Comparison of ENCODE assay signal across 1 cellular context in genomic region chr17:57577751-57578607, GRCh38.
A peak's percentile ranks its signal among the peaks of the same experiment; 100 is the strongest.
TF ChIP-seq lines count a peak whose summit lies in the region.

No MANE protein-coding gene starts in this region.

TF ChIP-seq in HepG2, 621 proteins besides CTCF, POLR2A, EP300 and RAD21 (continued from another document and continues in another):
- TF ChIP-seq ZBTB33 (CRISPR knock-in tag; IDR thresholded peaks at IDR 0.05) (peak; percentile 46; the same call in 1 of the 2 replicates), BCL6 (CRISPR knock-in tag; IDR thresholded peaks at IDR 0.05) (peak; percentile 86), ZSCAN30 (CRISPR knock-in tag; IDR thresholded peaks at IDR 0.05) (no peak), DPF2 (CRISPR knock-in tag; IDR thresholded peaks at IDR 0.05; ENCODE audit: borderline replicate concordance, low read depth) (peak; percentile 78), GATAD1 (CRISPR knock-in tag; IDR thresholded peaks at IDR 0.05) (peak; percentile 36), MNT (IDR thresholded peaks at IDR 0.05) (no peak), ZSCAN31 (CRISPR knock-in tag; IDR thresholded peaks at IDR 0.05; ENCODE audit: low read depth) (no peak), TBX2 (CRISPR knock-in tag; IDR thresholded peaks at IDR 0.05; ENCODE audit: borderline replicate concordance) (peak; percentile 88), ZFY (CRISPR knock-in tag; IDR thresholded peaks at IDR 0.05) (no peak), CBFB (CRISPR knock-in tag; IDR thresholded peaks at IDR 0.05) (0 out of 2 replicates have a peak, but pooled peaks have one; percentile 30), CSRNP2 (CRISPR knock-in tag; conservative IDR thresholded peaks at IDR 0.05; ENCODE audit: low read depth) (no peak), EZH2 (conservative IDR thresholded peaks at IDR 0.05; ENCODE audit: low read depth, low read length) (no peak), DR1 (CRISPR knock-in tag; IDR thresholded peaks at IDR 0.05) (no peak), ZBTB39 (CRISPR knock-in tag; IDR thresholded peaks at IDR 0.05) (0 out of 2 replicates have a peak, but pooled peaks have one; percentile 28), TBX3 (IDR thresholded peaks at IDR 0.05; ENCODE audit: borderline replicate concordance) (no peak), ZNF607 (CRISPR knock-in tag; IDR thresholded peaks at IDR 0.05; ENCODE audit: borderline replicate concordance) (no peak), ZBTB7A (CRISPR knock-in tag; IDR thresholded peaks at IDR 0.05) (no peak), RCOR2 (CRISPR knock-in tag; IDR thresholded peaks at IDR 0.05) (peak; percentile 95), CBX1 (IDR thresholded peaks at IDR 0.05; ENCODE audit: low read depth) (peak; percentile 67), ONECUT2 (CRISPR knock-in tag; IDR thresholded peaks at IDR 0.05) (peak; percentile 56; the same call in 1 of the 2 replicates), ZNF761 (CRISPR knock-in tag; conservative IDR thresholded peaks at IDR 0.05) (0 out of 2 replicates have a peak, but pooled peaks have one; percentile 38), ARNT (IDR thresholded peaks at IDR 0.05) (no peak), ARNT2 (CRISPR knock-in tag; IDR thresholded peaks at IDR 0.05; ENCODE audit: low read depth) (peak; percentile 85), KLF6 (CRISPR knock-in tag; IDR thresholded peaks at IDR 0.05) (peak; percentile 67; the same call in 1 of the 2 replicates), SRSF1 (optimal IDR thresholded peaks at IDR 0.05; ENCODE audit: low read depth, low read length) (no peak), ZGPAT (CRISPR knock-in tag; IDR thresholded peaks at IDR 0.05) (peak; percentile 91; the same call in 1 of the 2 replicates), FOXA3 (CRISPR knock-in tag; IDR thresholded peaks at IDR 0.05) (peak; percentile 88), NFATC3 (CRISPR knock-in tag; IDR thresholded peaks at IDR 0.05) (no peak), NR2C2 (CRISPR knock-in tag; IDR thresholded peaks at IDR 0.05; ENCODE audit: borderline replicate concordance) (peak; percentile 83), DMTF1 (CRISPR knock-in tag; IDR thresholded peaks at IDR 0.05) (no peak), ZNF20 (CRISPR knock-in tag; IDR thresholded peaks at IDR 0.05) (no peak), ZZZ3 (CRISPR knock-in tag; IDR thresholded peaks at IDR 0.05; ENCODE audit: borderline replicate concordance) (no peak), AGO1 (IDR thresholded peaks at IDR 0.05; ENCODE audit: low read depth, low read length, poor library complexity, severe bottlenecking) (no peak), ZNF333 (CRISPR knock-in tag; IDR thresholded peaks at IDR 0.05; ENCODE audit: borderline replicate concordance) (no peak), RBM22 (optimal IDR thresholded peaks at IDR 0.05; ENCODE audit: low read length) (peak; percentile 51), FOXJ3 (CRISPR knock-in tag; IDR thresholded peaks at IDR 0.05; ENCODE audit: borderline replicate concordance) (peak; percentile 37; the same call in 1 of the 2 replicates), HOMEZ (CRISPR knock-in tag; IDR thresholded peaks at IDR 0.05; ENCODE audit: low read depth) (peak; percentile 87), HMGXB4 (CRISPR knock-in tag; IDR thresholded peaks at IDR 0.05; ENCODE audit: borderline replicate concordance in 1 of 2, low read depth in 1 of 2) (peak in 1 of 2 experiments; percentile 53; a peak in 1 of 4 replicates), PHF20 (CRISPR knock-in tag; IDR thresholded peaks at IDR 0.05) (no peak), ZNF12 (CRISPR knock-in tag; IDR thresholded peaks at IDR 0.05) (peak; percentile 84; the same call in 1 of the 2 replicates), SALL1 (CRISPR knock-in tag; IDR thresholded peaks at IDR 0.05) (peak; percentile 91), STAT5B (CRISPR knock-in tag; IDR thresholded peaks at IDR 0.05) (no peak), KDM5A (IDR thresholded peaks at IDR 0.05; ENCODE audit: borderline replicate concordance, low read length) (no peak; the same call in 1 of the 2 replicates), ATF1 (CRISPR knock-in tag; IDR thresholded peaks at IDR 0.05) (no peak), ZNF513 (CRISPR knock-in tag; conservative IDR thresholded peaks at IDR 0.05) (no peak), CHD4 (IDR thresholded peaks at IDR 0.05; ENCODE audit: borderline replicate concordance, low read length) (no peak), ZNF232 (CRISPR knock-in tag; IDR thresholded peaks at IDR 0.05; ENCODE audit: borderline replicate concordance) (no peak), ZNF430 (CRISPR knock-in tag; IDR thresholded peaks at IDR 0.05) (peak; percentile 61; the same call in 1 of the 2 replicates), PHF5A (CRISPR knock-in tag; IDR thresholded peaks at IDR 0.05; ENCODE audit: low read depth, unreplicated experiment) (no peak)
